ENCODE assay signal across 19 cellular contexts in genomic region chr3:58948018-58948417, GRCh38.
DNase-seq lines count a peak whose midpoint lies in the region; ATAC-seq and TF ChIP-seq lines count a peak whose summit lies in the region.
"Had no signal": no experiment of that assay in that cellular context is flagged by ENCODE, and none has a peak within 500 bp of the region (broad histone marks: within the 10 kb centered on the region; RNA-seq: fewer than 3 reads in every experiment).

No MANE protein-coding gene starts in this region.

- DNase-seq in MM.1S = peak; percentile 23
- peak; percentile 11 for DNase-seq in dermis blood vessel endothelial cell
- DNase-seq in lung microvascular endothelial cell (ENCODE audit: low read depth in 2 of 2) = peak; percentile 13 to 27
- DNase-seq in stimulated activated naive B cell treated with anti-CD40 and anti-IgM and Interleukin-4, amounts not matched to agents 10 μg/mL and 1 μg/mL and 100 μg/mL, for 72 hours = no peak
- DNase-seq in NCI-H2029 (lab: John Stamatoyannopoulos, UW) = no peak
- no peak for DNase-seq in transverse colon
- DNase-seq: Calu3; CD4-positive, alpha-beta T cell; COR-L47; DMS53; DMS79 treated with DMSO at 0.1 percent for 48 hours; GF-D8; H9 had no signal

- H3K36me3 Mint-ChIP-seq in stimulated activated naive B cell treated with anti-CD40 and anti-IgM and Interleukin-4, amounts not matched to agents 10 μg/mL and 1 μg/mL and 100 μg/mL, for 72 hours = peaks cover 5 to 10% of the 10 kb centered on the region in 2 donors
- H3K36me3 Mint-ChIP-seq: CD14-positive monocyte had no signal

- peaks cover 29 to 52% of the 10 kb centered on the region in 2 donors for H3K4me1 Mint-ChIP-seq in stimulated activated naive B cell treated with anti-CD40 and anti-IgM and Interleukin-4, amounts not matched to agents 10 μg/mL and 1 μg/mL and 100 μg/mL, for 72 hours
- H3K4me1 Mint-ChIP-seq: CD14-positive monocyte, GM23338, H9 had no signal

- peaks cover 0 to 5% of the 10 kb centered on the region in 2 donors for H3K9me3 Mint-ChIP-seq in stimulated activated naive B cell treated with anti-CD40 and anti-IgM and Interleukin-4, amounts not matched to agents 10 μg/mL and 1 μg/mL and 100 μg/mL, for 72 hours
- H3K9me3 Mint-ChIP-seq: CD4-positive, alpha-beta T cell; GM23338; H9 had no signal

- H3F3A ChIP-seq in MM.1S (ENCODE audit: insufficient read depth, low read length) = no peaks in the 10 kb centered on the region

- WGBS in gastroesophageal sphincter (ENCODE audit: low coverage in 1 of 2), 2 donors = 67 to 86% methylated on average over 1 of the region's 1 CpG
- WGBS in transverse colon (ENCODE audit: low coverage in 1 of 2), 2 donors = 76% methylated on average over 1 of the region's 1 CpG; no CpG with 5 or more reads in 1 of the 2 donors

- H4K20me1 ChIP-seq in MM.1S (ENCODE audit: insufficient read depth, low read length) = no peaks in the 10 kb centered on the region
- H4K20me1 ChIP-seq: BLaER1 treated with 17β-estradiol and CSF1 and Interleukin-3, amounts not matched to agents 10 nM and 100 nM had no signal

- ATAC-seq in stimulated activated naive B cell treated with anti-CD40 and anti-IgM and Interleukin-4, amounts not matched to agents 10 μg/mL and 1 μg/mL and 100 μg/mL, for 72 hours (replicated peaks) = peak; percentile 58 to 63
- ATAC-seq in HG03442 (IDR thresholded peaks at IDR 0.05; ENCODE audit: unreplicated experiment) (no peak), gastroesophageal sphincter (no peak)
- ATAC-seq: GM23338, HCT116 had no signal

- H3K4me2 ChIP-seq in MM.1S (ENCODE audit: low read depth, low read length) = no peak overlapping the region
- H3K4me2 ChIP-seq: BLaER1 treated with 17β-estradiol and CSF1 and Interleukin-3, amounts not matched to agents 10 nM and 100 nM; GM23338 had no signal

- intact Hi-C loops in transverse colon (cut with DNase I; ENCODE audit: low total_unique reads) = no loop called here

- no peaks in the 10 kb centered on the region for H3K9me3 ChIP-seq in MM.1S (replicated peaks; ENCODE audit: insufficient read depth, low read length)
- peaks cover 0 to 4% (median 0%) of the 10 kb centered on the region in 3 donors for H3K9me3 ChIP-seq in gastroesophageal sphincter
- H3K9me3 ChIP-seq in transverse colon = no peaks in the 10 kb centered on the region

- TF ChIP-seq EP300 in gastroesophageal sphincter (IDR thresholded peaks at IDR 0.05) = no peak
- no peak for TF ChIP-seq EP300 in transverse colon (IDR thresholded peaks at IDR 0.05; ENCODE audit: low read depth)

- H3K36me3 ChIP-seq in MM.1S (replicated peaks; ENCODE audit: insufficient read depth, low read length) = no peaks in the 10 kb centered on the region
- H3K36me3 ChIP-seq in gastroesophageal sphincter = no peaks in the 10 kb centered on the region
- no peaks in the 10 kb centered on the region for H3K36me3 ChIP-seq in transverse colon

- H3K27ac ChIP-seq in MM.1S (ENCODE audit: low read length) = no peak overlapping the region
- H3K27ac ChIP-seq in gastroesophageal sphincter = no peak overlapping the region
- H3K27ac ChIP-seq in transverse colon = no peak overlapping the region
- H3K27ac ChIP-seq: BLaER1 treated with 17β-estradiol and CSF1 and Interleukin-3, amounts not matched to agents 10 nM and 100 nM had no signal

- H3K4me1 ChIP-seq in MM.1S (ENCODE audit: low read length) (no peaks in the 10 kb centered on the region), gastroesophageal sphincter (no peaks in the 10 kb centered on the region), transverse colon (no peaks in the 10 kb centered on the region)

- no peaks in the 10 kb centered on the region for H3K27me3 Mint-ChIP-seq in stimulated activated naive B cell treated with anti-CD40 and anti-IgM and Interleukin-4, amounts not matched to agents 10 μg/mL and 1 μg/mL and 100 μg/mL, for 72 hours
- H3K27me3 Mint-ChIP-seq: CD4-positive, alpha-beta T cell had no signal

- TF ChIP-seq CTCF in MM.1S (IDR thresholded peaks at IDR 0.05; ENCODE audit: low read length) = no peak
- no peak for TF ChIP-seq CTCF in gastroesophageal sphincter (IDR thresholded peaks at IDR 0.05)
- no peak for TF ChIP-seq CTCF in transverse colon (IDR thresholded peaks at IDR 0.05)

- no peaks in the 10 kb centered on the region for H3K9me2 ChIP-seq in MM.1S (replicated peaks; ENCODE audit: insufficient read depth, low read length)

- H2AFZ ChIP-seq in MM.1S (ENCODE audit: low read length) = no peak overlapping the region
- H2AFZ ChIP-seq: GM23338 had no signal

- no peaks in the 10 kb centered on the region for H3K79me2 ChIP-seq in MM.1S (ENCODE audit: low read length)

- H3K27me3 ChIP-seq in MM.1S (replicated peaks; ENCODE audit: insufficient read depth, low read length) (no peaks in the 10 kb centered on the region), gastroesophageal sphincter (no peaks in the 10 kb centered on the region), transverse colon (no peaks in the 10 kb centered on the region)
- H3K27me3 ChIP-seq: BLaER1 treated with 17β-estradiol and CSF1 and Interleukin-3, amounts not matched to agents 10 nM and 100 nM had no signal

- H3K27ac Mint-ChIP-seq in stimulated activated naive B cell treated with anti-CD40 and anti-IgM and Interleukin-4, amounts not matched to agents 10 μg/mL and 1 μg/mL and 100 μg/mL, for 72 hours = peak overlapping the region; percentile 91
- H3K27ac Mint-ChIP-seq: CD14-positive monocyte; CD4-positive, alpha-beta T cell; GM23338; H9 had no signal

- no peak overlapping the region for H3K9ac ChIP-seq in MM.1S (ENCODE audit: low read length)
- H3K9ac ChIP-seq: BLaER1 treated with 17β-estradiol and CSF1 and Interleukin-3, amounts not matched to agents 10 nM and 100 nM had no signal

- TF ChIP-seq POLR2A in gastroesophageal sphincter (IDR thresholded peaks at IDR 0.05) (no peak), transverse colon (IDR thresholded peaks at IDR 0.05) (no peak)

- in situ Hi-C loops in transverse colon (cut with MboI; ENCODE audit: low pct_ligation_motif_present in 1 of 4, low pct_unique_long_range_greater_than_20kb in 1 of 4, low sequenced_read_pairs in 3 of 4) = no loop called here

- H3K4me3 Mint-ChIP-seq in stimulated activated naive B cell treated with anti-CD40 and anti-IgM and Interleukin-4, amounts not matched to agents 10 μg/mL and 1 μg/mL and 100 μg/mL, for 72 hours = peak overlapping the region in 1 of 2 donors; percentile 6
- H3K4me3 Mint-ChIP-seq: CD14-positive monocyte; CD4-positive, alpha-beta T cell; GM23338; H9 had no signal

- H3K4me3 ChIP-seq in MM.1S (ENCODE audit: low read length) (no peak overlapping the region), gastroesophageal sphincter (no peak overlapping the region), transverse colon (no peak overlapping the region)
- H3K4me3 ChIP-seq: GM23338 had no signal

Comparison
In these comparisons a context has a peak if more than half of its experiments do, and no peak if none do; other contexts are left out.
1. DNase-seq: peak in MM.1S (single experiment), dermis blood vessel endothelial cell (single experiment) and lung microvascular endothelial cell (2 of 2); none in stimulated activated naive B cell treated with anti-CD40 and anti-IgM and Interleukin-4, amounts not matched to agents 10 μg/mL and 1 μg/mL and 100 μg/mL, for 72 hours (single experiment), NCI-H2029 (single experiment) and transverse colon (single experiment).
2. ATAC-seq: peak in stimulated activated naive B cell treated with anti-CD40 and anti-IgM and Interleukin-4, amounts not matched to agents 10 μg/mL and 1 μg/mL and 100 μg/mL, for 72 hours (2 of 2); none in HG03442 (single experiment) and gastroesophageal sphincter (single experiment).